Comparison of ENCODE assay signal across 8 cellular contexts in the genomic region with DNA sequence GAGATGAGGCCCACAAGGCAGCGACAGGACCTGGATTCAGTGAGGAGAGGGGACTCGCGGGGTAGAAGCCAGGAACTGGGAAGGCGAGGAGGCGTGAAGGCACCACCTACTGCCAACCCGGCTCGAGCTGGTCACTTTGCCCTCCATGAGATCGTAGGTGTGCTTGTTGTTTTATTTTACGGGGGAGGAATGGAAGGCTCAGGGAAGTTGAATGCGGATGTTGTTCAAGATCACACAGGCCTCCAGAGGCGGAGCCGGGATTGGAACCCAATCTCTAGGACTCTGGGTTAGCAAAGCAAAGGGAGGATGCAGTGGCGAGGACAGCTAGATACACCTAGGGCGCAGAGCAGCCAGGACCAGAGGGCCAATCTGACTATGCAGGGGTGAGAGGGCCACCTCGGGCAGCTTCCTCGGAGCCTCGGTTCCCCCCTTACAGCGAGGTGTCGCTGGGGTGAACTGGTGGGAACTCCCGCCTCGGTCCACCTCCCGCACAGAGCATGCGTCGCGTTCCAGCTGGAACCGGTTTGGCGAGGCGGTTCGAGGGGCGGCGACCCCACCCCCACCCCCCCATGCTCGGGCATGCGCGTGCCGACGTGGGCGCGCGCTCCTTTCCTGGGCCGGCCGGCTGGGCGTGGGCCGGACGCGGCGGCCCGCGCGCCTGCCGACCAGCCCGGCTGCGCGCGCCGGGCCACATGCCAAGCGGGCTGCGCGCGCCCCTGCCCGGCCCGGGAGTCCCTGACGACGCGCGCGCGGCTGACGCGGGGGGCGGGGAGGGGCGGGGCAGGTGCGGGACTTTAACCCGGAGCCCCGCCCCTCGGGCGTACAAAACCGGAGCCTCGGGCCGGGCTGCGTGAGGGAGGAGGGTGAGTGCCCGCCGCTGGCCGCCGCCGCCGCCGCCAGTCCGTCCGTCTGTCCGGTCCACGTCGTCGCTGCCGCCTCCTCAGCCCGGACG.
DNase-seq lines count a peak whose midpoint lies in the region; ATAC-seq and TF ChIP-seq lines count a peak whose summit lies in the region.

No MANE protein-coding gene starts in this region.

- H3K27ac ChIP-seq in ascending aorta (peak overlapping the region; percentile 99), vagina (peak overlapping the region; percentile 99)

- intact Hi-C loops in ascending aorta (cut with DNase I) (loop anchor here (2.0 to 10.0 kb wide), 2 partner anchors 144 to 374 kb away; partner anchors contain the start of gene RAB5IF), vagina (cut with DNase I) (loop anchor here (5.0 kb wide), 1 partner anchor 81 kb away; the partner anchor contains the start of gene MYL9)

- H3K36me3 ChIP-seq in ascending aorta = peaks cover 0 to 5% of the 10 kb centered on the region in 2 donors
- no peaks in the 10 kb centered on the region for H3K36me3 ChIP-seq in vagina

- TF ChIP-seq CTCF in ascending aorta (IDR thresholded peaks at IDR 0.05) (no peak), vagina (IDR thresholded peaks at IDR 0.05) (no peak)

- TF ChIP-seq POLR2A in GM18505 (IDR thresholded peaks at IDR 0.05; ENCODE audit: borderline replicate concordance, extremely low read depth, insufficient read depth, insufficient read length) = peak; percentile 81
- peak; percentile 96 to 98 for TF ChIP-seq POLR2A in vagina (IDR thresholded peaks at IDR 0.05)

- DNase-seq in NCI-H1694 (lab: John Stamatoyannopoulos, UW) = peak; percentile 51
- DNase-seq in T-helper 22 cell (ENCODE audit: low read depth) = peak; percentile 86
- peak; percentile 67 to 97 for DNase-seq in ascending aorta (ENCODE audit: low spot score in 2 of 2)
- peak; percentile 97 for DNase-seq in hepatic stellate cell (ENCODE audit: low spot score)
- DNase-seq in renal cortical epithelial cell (ENCODE audit: low read depth) = peak; percentile 60
- peak in 1 of 2 donors; percentile 95 for DNase-seq in vagina (ENCODE audit: extremely low spot score in 2 of 2)

- ATAC-seq in GM18505 (IDR thresholded peaks at IDR 0.05; ENCODE audit: unreplicated experiment) (peak; percentile 63), HG02885 (IDR thresholded peaks at IDR 0.05; ENCODE audit: poor library complexity, unreplicated experiment) (peak; percentile 77)

- H3K27me3 ChIP-seq in ascending aorta = no peaks in the 10 kb centered on the region
- no peaks in the 10 kb centered on the region for H3K27me3 ChIP-seq in vagina

- H3K4me1 ChIP-seq in ascending aorta (peaks cover 21 to 33% of the 10 kb centered on the region in 2 donors), vagina (peaks cover 49% of the 10 kb centered on the region)

- H3K9me3 ChIP-seq in ascending aorta = no peaks in the 10 kb centered on the region
- H3K9me3 ChIP-seq in vagina = no peaks in the 10 kb centered on the region

- peak overlapping the region; percentile 80 to 99 for H3K4me3 ChIP-seq in ascending aorta
- peak overlapping the region; percentile 69 to 78 for H3K4me3 ChIP-seq in vagina
